8 cellular contexts compared by ENCODE assay signal in genomic region chr6:73580247-73581149, GRCh38. TPM values are rescaled to one million over a fixed set of nuclear protein-coding genes. Genes with fewer than 3 reads are reported as not detected.
DNase-seq lines count a peak whose midpoint lies in the region; TF ChIP-seq lines count a peak whose summit lies in the region.

No MANE protein-coding gene starts in this region.

- DNase-seq in G401 (ENCODE audit: low spot score): peak; percentile 55
- peak; percentile 89 for DNase-seq in H4 (ENCODE audit: low spot score)
- DNase-seq in MG63: peak; percentile 95
- DNase-seq in activated CD4-positive, alpha-beta T cell treated with anti-CD3 and anti-CD28 coated beads for 48 hours: peak; percentile 86
- DNase-seq in lower leg skin (ENCODE audit: low spot score in 2 of 2): peak; percentile 86 to 96
- DNase-seq in stimulated activated CD4-positive, alpha-beta T cell treated with anti-CD3 and anti-CD28 coated beads, Interleukin-4, amount 100 ng/mL, for 24 hours: peak; percentile 85
- no peak for DNase-seq in cerebellar nuclear complex (lab: John Stamatoyannopoulos, UW)

- H3K27me3 ChIP-seq in MG63: no peaks in the 10 kb centered on the region

- peak overlapping the region; percentile 99 for H3K27ac Mint-ChIP-seq in dendritic cell treated with granulocyte-macrophage colony-stimulating factor and Interleukin-4, amounts not matched to agents 40 ng/mL and 50 ng/mL, for 4 days

- H3K9me3 ChIP-seq in MG63: 0 out of 2 replicates have a peak, but pooled peaks cover under 1% of the 10 kb centered on the region

- no peaks in the 10 kb centered on the region for H3K36me3 Mint-ChIP-seq in dendritic cell treated with granulocyte-macrophage colony-stimulating factor and Interleukin-4, amounts not matched to agents 40 ng/mL and 50 ng/mL, for 4 days (ENCODE audit: low read depth)

- H3K9me3 Mint-ChIP-seq in dendritic cell treated with granulocyte-macrophage colony-stimulating factor and Interleukin-4, amounts not matched to agents 40 ng/mL and 50 ng/mL, for 4 days: no peaks in the 10 kb centered on the region

- in situ Hi-C loops in G401 (cut with HindIII; ENCODE audit: low sequenced_read_pairs): no loop called here

- intact Hi-C loops in dendritic cell treated with granulocyte-macrophage colony-stimulating factor and Interleukin-4, amounts not matched to agents 40 ng/mL and 50 ng/mL, for 4 days (cut with micrococcal nuclease): loop anchor here (1.0 to 2.0 kb wide), 2 partner anchors 18 to 57 kb away; no protein-coding TSS in a partner anchor
- intact Hi-C loops in lower leg skin (cut with DNase I; ENCODE audit: low total_unique reads): no loop called here

- WGBS in lower leg skin, 2 donors: 2% methylated on average over 21 of the region's 21 CpGs

- no peak for TF ChIP-seq CTCF in lower leg skin (IDR thresholded peaks at IDR 0.05)

- TF ChIP-seq POLR2A in lower leg skin (IDR thresholded peaks at IDR 0.05): no peak

- peaks cover 36% of the 10 kb centered on the region for H3K4me1 Mint-ChIP-seq in dendritic cell treated with granulocyte-macrophage colony-stimulating factor and Interleukin-4, amounts not matched to agents 40 ng/mL and 50 ng/mL, for 4 days (ENCODE audit: low read depth)

- H3K4me3 ChIP-seq in MG63: peak overlapping the region; percentile 41
- no peak overlapping the region for H3K4me3 ChIP-seq in lower leg skin (ENCODE audit: low read depth, poor library complexity, severe bottlenecking)

- H3K4me3 Mint-ChIP-seq in dendritic cell treated with granulocyte-macrophage colony-stimulating factor and Interleukin-4, amounts not matched to agents 40 ng/mL and 50 ng/mL, for 4 days: peak overlapping the region; percentile 71

- H3K36me3 ChIP-seq in MG63: no peaks in the 10 kb centered on the region

- no peaks in the 10 kb centered on the region for H3K27me3 Mint-ChIP-seq in dendritic cell treated with granulocyte-macrophage colony-stimulating factor and Interleukin-4, amounts not matched to agents 40 ng/mL and 50 ng/mL, for 4 days

RNA-seq across cellular contexts. Expression of gene EEF1A1, which starts 59.7 kb away (rescaled TPM):
- 15,038 and 17,549 TPM in 2 replicates for total RNA-seq in G401 (2014; rRNA removed; shearing (Covaris generic))
- total RNA-seq in H4 (2014; rRNA removed; shearing (Covaris generic)): 10,897 and 11,774 TPM in 2 replicates
- 14,402 and 16,931 TPM in 2 replicates for total RNA-seq in MG63 (2014; rRNA removed; shearing (Covaris generic); ENCODE audit: low replicate concordance)
- over 10,000 TPM in 2 of 4 donors, 1,000 to 10,000 TPM in 2; 8,072 to 12,275 (median 10,774) TPM for total RNA-seq in lower leg skin

Comparison
In these comparisons a context has a peak if more than half of its experiments do, and no peak if none do; other contexts are left out.
1. DNase-seq: peak in G401 (single experiment), H4 (single experiment), MG63 (single experiment), activated CD4-positive, alpha-beta T cell treated with anti-CD3 and anti-CD28 coated beads for 48 hours (single experiment), lower leg skin (2 of 2) and stimulated activated CD4-positive, alpha-beta T cell treated with anti-CD3 and anti-CD28 coated beads, Interleukin-4, amount 100 ng/mL, for 24 hours (single experiment); none in cerebellar nuclear complex (0 of 2).